In genomic region chr9:127897194-127897692, GRCh38 we compare ENCODE assay signal across 1 cellular context.
TF ChIP-seq lines count a peak whose summit lies in the region.

No MANE protein-coding gene starts in this region.

TF ChIP-seq in HepG2, 621 proteins besides CTCF, POLR2A, EP300 and RAD21 (continued from another document):
- TF ChIP-seq HMGXB3 (CRISPR knock-in tag; IDR thresholded peaks at IDR 0.05; ENCODE audit: borderline replicate concordance) (no peak; the same call in 1 of the 2 replicates), GTF3A (CRISPR knock-in tag; conservative IDR thresholded peaks at IDR 0.05) (no peak), PHF5A (CRISPR knock-in tag; IDR thresholded peaks at IDR 0.05; ENCODE audit: low read depth, unreplicated experiment) (no peak), NR2F1 (CRISPR knock-in tag; IDR thresholded peaks at IDR 0.05) (peak; percentile 70 to 84; a peak in 3 of 4 replicates), GFI1 (CRISPR knock-in tag; IDR thresholded peaks at IDR 0.05; ENCODE audit: borderline replicate concordance) (no peak), ZNF460 (CRISPR knock-in tag; IDR thresholded peaks at IDR 0.05; ENCODE audit: borderline replicate concordance) (no peak; the same call in 1 of the 2 replicates), ZC3H4 (CRISPR knock-in tag; IDR thresholded peaks at IDR 0.05; ENCODE audit: borderline replicate concordance) (no peak), CREM (IDR thresholded peaks at IDR 0.05) (0 out of 2 replicates have a peak, but pooled peaks have one; percentile 42), CREM (CRISPR knock-in tag; IDR thresholded peaks at IDR 0.05) (no peak), HOXA7 (CRISPR knock-in tag; IDR thresholded peaks at IDR 0.05) (no peak), DRAP1 (CRISPR knock-in tag; IDR thresholded peaks at IDR 0.05) (0 out of 2 replicates have a peak, but pooled peaks have one; percentile 38), ZNF280B (CRISPR knock-in tag; IDR thresholded peaks at IDR 0.05; ENCODE audit: borderline replicate concordance) (no peak; the same call in 1 of the 2 replicates), NBN (conservative IDR thresholded peaks at IDR 0.05) (no peak), ZNF3 (CRISPR knock-in tag; IDR thresholded peaks at IDR 0.05) (no peak), EED (CRISPR knock-in tag; IDR thresholded peaks at IDR 0.05) (no peak), MIER2 (CRISPR knock-in tag; IDR thresholded peaks at IDR 0.05) (no peak), ZNF569 (CRISPR knock-in tag; IDR thresholded peaks at IDR 0.05; ENCODE audit: borderline replicate concordance) (no peak), MAFF (IDR thresholded peaks at IDR 0.05; ENCODE audit: low read depth, low read length) (no peak), ZNF609 (CRISPR knock-in tag; IDR thresholded peaks at IDR 0.05; ENCODE audit: borderline replicate concordance) (peak; percentile 40; the same call in 1 of the 2 replicates), NFE2L1 (CRISPR knock-in tag; IDR thresholded peaks at IDR 0.05; ENCODE audit: borderline replicate concordance) (no peak), ZNF646 (CRISPR knock-in tag; IDR thresholded peaks at IDR 0.05) (no peak), MED8 (CRISPR knock-in tag; IDR thresholded peaks at IDR 0.05; ENCODE audit: insufficient replicate concordance) (no peak), ZNF512 (CRISPR knock-in tag; IDR thresholded peaks at IDR 0.05) (no peak), ZC3H13 (CRISPR knock-in tag; IDR thresholded peaks at IDR 0.05) (no peak), CBX2 (IDR thresholded peaks at IDR 0.05; ENCODE audit: low read depth, low read length) (no peak), CBX2 (CRISPR knock-in tag; IDR thresholded peaks at IDR 0.05; ENCODE audit: low read depth) (no peak), FOXC1 (CRISPR knock-in tag; IDR thresholded peaks at IDR 0.05; ENCODE audit: borderline replicate concordance) (no peak), MEF2D (CRISPR knock-in tag; IDR thresholded peaks at IDR 0.05) (no peak), KMT2A (CRISPR knock-in tag; IDR thresholded peaks at IDR 0.05) (no peak), ZBTB38 (CRISPR knock-in tag; IDR thresholded peaks at IDR 0.05) (no peak), SMARCC2 (IDR thresholded peaks at IDR 0.05) (no peak), DPF2 (CRISPR knock-in tag; IDR thresholded peaks at IDR 0.05; ENCODE audit: borderline replicate concordance, low read depth) (no peak)
